In the genomic region with DNA sequence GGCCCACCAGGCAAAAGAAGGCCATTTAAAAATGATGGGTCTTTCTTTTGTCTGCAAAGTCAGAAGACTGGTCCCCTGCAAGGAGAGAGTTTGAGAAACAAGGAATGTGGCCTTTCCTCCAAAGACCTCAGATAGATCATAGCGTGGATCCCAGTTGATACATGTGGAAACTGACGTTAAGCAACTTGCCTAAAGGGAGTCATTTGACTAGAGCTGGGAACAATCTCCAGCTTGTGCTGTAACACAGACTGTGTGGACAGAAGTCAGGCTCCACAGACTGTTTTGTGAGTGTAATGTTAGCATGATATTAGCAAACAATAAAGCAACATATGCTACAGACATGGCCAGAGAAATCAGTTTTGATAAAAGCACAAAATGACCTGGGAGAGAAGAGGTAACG, we compare ENCODE assay signal across 1 cellular context.
TF ChIP-seq lines count a peak whose summit lies in the region.

No MANE protein-coding gene starts in this region.

TF ChIP-seq in GM23338, 12 proteins besides CTCF, POLR2A, EP300 and RAD21 (continued from another document):
- TF ChIP-seq, protein P1, sequence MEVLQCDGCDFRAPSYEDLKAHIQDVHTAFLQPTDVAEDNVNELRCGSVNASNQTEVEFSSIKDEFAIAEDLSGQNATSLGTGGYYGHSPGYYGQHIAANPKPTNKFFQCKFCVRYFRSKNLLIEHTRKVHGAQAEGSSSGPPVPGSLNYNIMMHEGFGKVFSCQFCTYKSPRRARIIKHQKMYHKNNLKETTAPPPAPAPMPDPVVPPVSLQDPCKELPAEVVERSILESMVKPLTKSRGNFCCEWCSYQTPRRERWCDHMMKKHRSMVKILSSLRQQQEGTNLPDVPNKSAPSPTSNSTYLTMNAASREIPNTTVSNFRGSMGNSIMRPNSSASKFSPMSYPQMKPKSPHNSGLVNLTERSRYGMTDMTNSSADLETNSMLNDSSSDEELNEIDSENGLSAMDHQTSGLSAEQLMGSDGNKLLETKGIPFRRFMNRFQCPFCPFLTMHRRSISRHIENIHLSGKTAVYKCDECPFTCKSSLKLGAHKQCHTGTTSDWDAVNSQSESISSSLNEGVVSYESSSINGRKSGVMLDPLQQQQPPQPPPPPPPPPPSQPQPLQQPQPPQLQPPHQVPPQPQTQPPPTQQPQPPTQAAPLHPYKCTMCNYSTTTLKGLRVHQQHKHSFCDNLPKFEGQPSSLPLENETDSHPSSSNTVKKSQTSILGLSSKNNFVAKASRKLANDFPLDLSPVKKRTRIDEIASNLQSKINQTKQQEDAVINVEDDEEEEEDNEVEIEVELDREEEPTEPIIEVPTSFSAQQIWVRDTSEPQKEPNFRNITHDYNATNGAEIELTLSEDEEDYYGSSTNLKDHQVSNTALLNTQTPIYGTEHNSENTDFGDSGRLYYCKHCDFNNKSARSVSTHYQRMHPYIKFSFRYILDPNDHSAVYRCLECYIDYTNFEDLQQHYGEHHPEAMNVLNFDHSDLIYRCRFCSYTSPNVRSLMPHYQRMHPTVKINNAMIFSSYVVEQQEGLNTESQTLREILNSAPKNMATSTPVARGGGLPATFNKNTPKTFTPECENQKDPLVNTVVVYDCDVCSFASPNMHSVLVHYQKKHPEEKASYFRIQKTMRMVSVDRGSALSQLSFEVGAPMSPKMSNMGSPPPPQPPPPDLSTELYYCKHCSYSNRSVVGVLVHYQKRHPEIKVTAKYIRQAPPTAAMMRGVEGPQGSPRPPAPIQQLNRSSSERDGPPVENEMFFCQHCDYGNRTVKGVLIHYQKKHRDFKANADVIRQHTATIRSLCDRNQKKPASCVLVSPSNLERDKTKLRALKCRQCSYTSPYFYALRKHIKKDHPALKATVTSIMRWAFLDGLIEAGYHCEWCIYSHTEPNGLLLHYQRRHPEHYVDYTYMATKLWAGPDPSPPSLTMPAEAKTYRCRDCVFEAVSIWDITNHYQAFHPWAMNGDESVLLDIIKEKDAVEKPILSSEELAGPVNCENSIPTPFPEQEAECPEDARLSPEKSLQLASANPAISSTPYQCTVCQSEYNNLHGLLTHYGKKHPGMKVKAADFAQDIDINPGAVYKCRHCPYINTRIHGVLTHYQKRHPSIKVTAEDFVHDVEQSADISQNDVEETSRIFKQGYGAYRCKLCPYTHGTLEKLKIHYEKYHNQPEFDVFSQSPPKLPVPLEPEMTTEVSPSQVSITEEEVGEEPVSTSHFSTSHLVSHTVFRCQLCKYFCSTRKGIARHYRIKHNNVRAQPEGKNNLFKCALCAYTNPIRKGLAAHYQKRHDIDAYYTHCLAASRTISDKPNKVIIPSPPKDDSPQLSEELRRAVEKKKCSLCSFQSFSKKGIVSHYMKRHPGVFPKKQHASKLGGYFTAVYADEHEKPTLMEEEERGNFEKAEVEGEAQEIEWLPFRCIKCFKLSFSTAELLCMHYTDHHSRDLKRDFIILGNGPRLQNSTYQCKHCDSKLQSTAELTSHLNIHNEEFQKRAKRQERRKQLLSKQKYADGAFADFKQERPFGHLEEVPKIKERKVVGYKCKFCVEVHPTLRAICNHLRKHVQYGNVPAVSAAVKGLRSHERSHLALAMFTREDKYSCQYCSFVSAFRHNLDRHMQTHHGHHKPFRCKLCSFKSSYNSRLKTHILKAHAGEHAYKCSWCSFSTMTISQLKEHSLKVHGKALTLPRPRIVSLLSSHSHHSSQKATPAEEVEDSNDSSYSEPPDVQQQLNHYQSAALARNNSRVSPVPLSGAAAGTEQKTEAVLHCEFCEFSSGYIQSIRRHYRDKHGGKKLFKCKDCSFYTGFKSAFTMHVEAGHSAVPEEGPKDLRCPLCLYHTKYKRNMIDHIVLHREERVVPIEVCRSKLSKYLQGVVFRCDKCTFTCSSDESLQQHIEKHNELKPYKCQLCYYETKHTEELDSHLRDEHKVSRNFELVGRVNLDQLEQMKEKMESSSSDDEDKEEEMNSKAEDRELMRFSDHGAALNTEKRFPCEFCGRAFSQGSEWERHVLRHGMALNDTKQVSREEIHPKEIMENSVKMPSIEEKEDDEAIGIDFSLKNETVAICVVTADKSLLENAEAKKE (CRISPR knock-in tag; IDR thresholded peaks at IDR 0.05), result no peak
- TF ChIP-seq NANOG (IDR thresholded peaks at IDR 0.05; ENCODE audit: borderline replicate concordance) (no peak), ZNF331 (CRISPR knock-in tag; IDR thresholded peaks at IDR 0.05; ENCODE audit: low read depth) (no peak), STAT1 (IDR thresholded peaks at IDR 0.05; ENCODE audit: unreplicated experiment) (no peak)
- TF ChIP-seq, protein P2, sequence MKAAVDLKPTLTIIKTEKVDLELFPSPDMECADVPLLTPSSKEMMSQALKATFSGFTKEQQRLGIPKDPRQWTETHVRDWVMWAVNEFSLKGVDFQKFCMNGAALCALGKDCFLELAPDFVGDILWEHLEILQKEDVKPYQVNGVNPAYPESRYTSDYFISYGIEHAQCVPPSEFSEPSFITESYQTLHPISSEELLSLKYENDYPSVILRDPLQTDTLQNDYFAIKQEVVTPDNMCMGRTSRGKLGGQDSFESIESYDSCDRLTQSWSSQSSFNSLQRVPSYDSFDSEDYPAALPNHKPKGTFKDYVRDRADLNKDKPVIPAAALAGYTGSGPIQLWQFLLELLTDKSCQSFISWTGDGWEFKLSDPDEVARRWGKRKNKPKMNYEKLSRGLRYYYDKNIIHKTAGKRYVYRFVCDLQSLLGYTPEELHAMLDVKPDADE (IDR thresholded peaks at IDR 0.05), result no peak
